Comparison of ENCODE assay signal across 10 cellular contexts in genomic region chr20:38260378-38261053, GRCh38. TPM values are rescaled to one million over a fixed set of nuclear protein-coding genes. Genes with fewer than 3 reads are reported as not detected.
A peak's percentile ranks its signal among the peaks of the same experiment; 100 is the strongest.
DNase-seq lines count a peak whose midpoint lies in the region; ATAC-seq and TF ChIP-seq lines count a peak whose summit lies in the region.
"Had no signal": no experiment of that assay in that cellular context is flagged by ENCODE, and none has a peak within 500 bp of the region (broad histone marks: within the 10 kb centered on the region; RNA-seq: fewer than 3 reads in every experiment).

TSS of gene KIAA1755 (minus strand) at chr20:38260735. CDS start at chr20:38260500, 235 bp downstream.

- CTCF ChIA-PET in AG04449 (lab: Yijun Ruan, JAX): interaction anchor here (1.2 kb wide), 1 partner anchor 30 kb away, joined by 8 read pairs; no protein-coding TSS in a partner anchor

- TF ChIP-seq CTCF in AG04449 (IDR thresholded peaks at IDR 0.05; ENCODE audit: insufficient read depth, low read length, missing control alignments) (no peak), WERI-Rb-1 (IDR thresholded peaks at IDR 0.05; ENCODE audit: low read depth, low read length) (no peak), heart left ventricle (IDR thresholded peaks at IDR 0.05) (no peak), osteocyte (IDR thresholded peaks at IDR 0.05) (no peak)

- peak within 1 kb of the TSS; percentile 47 for H3K4me3 ChIP-seq in AG04449 (ENCODE audit: low read depth, low read length)
- peak within 1 kb of the TSS; percentile 61 for H3K4me3 ChIP-seq in WERI-Rb-1 (ENCODE audit: low read depth, low read length)
- H3K4me3 ChIP-seq in heart left ventricle: peak within 1 kb of the TSS; percentile 15 to 72 (median 57)
- H3K4me3 ChIP-seq: MG63 had no signal

- H3K36me3 Mint-ChIP-seq in osteocyte (ENCODE audit: unreplicated experiment): peaks cover 22% of the 10 kb centered on the region

- 4 to 11% (median 6%) methylated on average over 11 to 62 of the region's 65 CpGs for WGBS in heart left ventricle, 4 donors

- no peaks in the 10 kb centered on the region for H3K27me3 Mint-ChIP-seq in osteocyte (ENCODE audit: unreplicated experiment)

- intact Hi-C loops in heart left ventricle (cut with DNase I): no loop called here

- H3K4me3 Mint-ChIP-seq in osteocyte (ENCODE audit: unreplicated experiment): peak within 1 kb of the TSS; percentile 83
- H3K4me3 Mint-ChIP-seq: activated CD4-positive, alpha-beta T cell treated with anti-CD3 and anti-CD28 coated beads for 36 hours had no signal

- H3K27ac ChIP-seq in WERI-Rb-1 (peak within 1 kb of the TSS; percentile 72), heart left ventricle (peak within 1 kb of the TSS; percentile 65 to 91 (median 76))

- peak within 1 kb of the TSS; percentile 87 for H3K27ac Mint-ChIP-seq in osteocyte (ENCODE audit: unreplicated experiment)
- H3K27ac Mint-ChIP-seq: activated CD4-positive, alpha-beta T cell treated with anti-CD3 and anti-CD28 coated beads for 36 hours had no signal

- no peak for TF ChIP-seq POLR2A in heart left ventricle (IDR thresholded peaks at IDR 0.05)

- ATAC-seq in heart left ventricle: peak in 3 of 4 donors; percentile 54 to 83 (median 81)
- ATAC-seq in GM21723 (IDR thresholded peaks at IDR 0.05; ENCODE audit: unreplicated experiment): no peak
- ATAC-seq: activated CD4-positive, alpha-beta T cell treated with anti-CD3 and anti-CD28 coated beads for 36 hours had no signal

- H3K9me3 Mint-ChIP-seq in osteocyte (ENCODE audit: unreplicated experiment): peaks cover 11% of the 10 kb centered on the region

- POLR2A ChIA-PET in AG04449 (lab: Yijun Ruan, JAX): no interaction called here

- H3K4me1 ChIP-seq in heart left ventricle: peaks cover 0 to 17% (median 3%) of the 10 kb centered on the region in 12 donors

- no peak for DNase-seq in AG04449 (ENCODE audit: low read depth, low spot score)
- peak; percentile 42 for DNase-seq in WERI-Rb-1
- DNase-seq in heart left ventricle: peak; percentile 40 to 69 (median 64)
- DNase-seq in osteocyte (ENCODE audit: extremely low spot score, unreplicated experiment): peak; percentile 87
- no peak for DNase-seq in activated T-cell treated with anti-CD3 and anti-CD28 coated beads for 4 hours
- no peak for DNase-seq in Kasumi-1 (lab: John Stamatoyannopoulos, UW)
- no peak for DNase-seq in T-helper 9 cell
- DNase-seq: activated CD4-positive, alpha-beta T cell treated with anti-CD3 and anti-CD28 coated beads for 36 hours; MG63 had no signal

- H3K36me3 ChIP-seq in WERI-Rb-1 (peaks cover 14% of the 10 kb centered on the region), heart left ventricle (no peaks in the 10 kb centered on the region)
- H3K36me3 ChIP-seq: MG63 had no signal

- peaks cover 57% of the 10 kb centered on the region for H3K4me1 Mint-ChIP-seq in osteocyte (ENCODE audit: unreplicated experiment)

- H3K9me3 ChIP-seq in WERI-Rb-1 (ENCODE audit: severe bottlenecking) (peaks cover 6% of the 10 kb centered on the region), heart left ventricle (no peaks in the 10 kb centered on the region)

- H3K27me3 ChIP-seq in WERI-Rb-1 (ENCODE audit: insufficient read depth, low read depth, severe bottlenecking) (no peaks in the 10 kb centered on the region), heart left ventricle (peaks cover 0 to 28% (median 16%) of the 10 kb centered on the region in 9 donors)
- H3K27me3 ChIP-seq: MG63 had no signal

RNA-seq across cellular contexts. Expression of gene KIAA1755, which starts in this region (rescaled TPM):
- total RNA-seq in heart left ventricle (1 to 10 TPM; 2.3 to 6.7 (median 5.2) TPM), osteocyte (50.2 and 60.6 TPM in 2 replicates)
- polyA plus RNA-seq in heart left ventricle: 1 to 10 TPM; 2.1 TPM
- total RNA-seq: activated CD4-positive, alpha-beta T cell treated with anti-CD3 and anti-CD28 coated beads for 36 hours had no signal

Comparison
In these comparisons a context has a peak if more than half of its experiments do, and no peak if none do; other contexts are left out.
1. DNase-seq: peak in WERI-Rb-1 (single experiment), heart left ventricle (5 of 5) and osteocyte (single experiment); none in AG04449 (single experiment), activated T-cell treated with anti-CD3 and anti-CD28 coated beads for 4 hours (single experiment), Kasumi-1 (0 of 2) and T-helper 9 cell (single experiment).
2. Peak in every context shown above with its lines, with median percentiles within 50 percentile points of each other: H3K4me3 ChIP-seq.